3 cellular contexts compared by ENCODE assay signal in the genomic region with DNA sequence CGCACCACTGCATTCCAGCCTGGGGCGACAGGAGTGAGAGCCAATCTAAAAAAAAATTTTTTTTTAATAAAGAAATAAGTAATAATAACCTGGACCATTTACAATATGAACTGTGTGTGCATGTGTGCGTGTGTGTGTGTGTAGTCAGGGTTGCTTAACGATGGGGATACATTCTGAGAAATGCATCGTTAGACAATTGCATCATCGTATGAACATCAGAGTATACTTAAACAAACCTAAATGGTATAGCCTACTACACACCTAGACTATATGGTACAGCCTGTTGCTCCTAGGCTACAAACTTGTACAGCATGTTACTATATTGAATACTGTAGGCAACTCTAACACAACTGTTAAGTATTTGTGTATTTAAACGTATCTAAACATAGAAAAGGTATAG.
TF ChIP-seq lines count a peak whose summit lies in the region.

No MANE protein-coding gene starts in this region.

TF ChIP-seq in HepG2, 621 proteins besides CTCF, POLR2A, EP300 and RAD21:
- TF ChIP-seq ATF7 (IDR thresholded peaks at IDR 0.05) (0 out of 2 replicates have a peak, but pooled peaks have one; percentile 19), ATF7 (CRISPR knock-in tag; IDR thresholded peaks at IDR 0.05) (no peak), ETV6 (CRISPR knock-in tag; conservative IDR thresholded peaks at IDR 0.05) (no peak)
TF ChIP-seq in HepG2: peak in this region for 1.

TF ChIP-seq in IMR-90, 13 proteins besides CTCF, POLR2A, EP300 and RAD21:
- TF ChIP-seq CEBPB (IDR thresholded peaks at IDR 0.05; ENCODE audit: low read depth, low read length), result 0 out of 2 replicates have a peak, but pooled peaks have one; percentile 9
- TF ChIP-seq, protein P1, sequence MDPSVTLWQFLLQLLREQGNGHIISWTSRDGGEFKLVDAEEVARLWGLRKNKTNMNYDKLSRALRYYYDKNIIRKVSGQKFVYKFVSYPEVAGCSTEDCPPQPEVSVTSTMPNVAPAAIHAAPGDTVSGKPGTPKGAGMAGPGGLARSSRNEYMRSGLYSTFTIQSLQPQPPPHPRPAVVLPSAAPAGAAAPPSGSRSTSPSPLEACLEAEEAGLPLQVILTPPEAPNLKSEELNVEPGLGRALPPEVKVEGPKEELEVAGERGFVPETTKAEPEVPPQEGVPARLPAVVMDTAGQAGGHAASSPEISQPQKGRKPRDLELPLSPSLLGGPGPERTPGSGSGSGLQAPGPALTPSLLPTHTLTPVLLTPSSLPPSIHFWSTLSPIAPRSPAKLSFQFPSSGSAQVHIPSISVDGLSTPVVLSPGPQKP (IDR thresholded peaks at IDR 0.05; ENCODE audit: borderline replicate concordance, low read depth, low read length), result no peak

TF ChIP-seq in K562, 482 proteins besides CTCF, POLR2A, EP300 and RAD21:
- TF ChIP-seq ZNF212 (CRISPR knock-in tag; IDR thresholded peaks at IDR 0.05) (no peak), CEBPB (tag; IDR thresholded peaks at IDR 0.05) (0 out of 2 replicates have a peak, but pooled peaks have one; percentile 8)
- TF ChIP-seq, protein P2, sequence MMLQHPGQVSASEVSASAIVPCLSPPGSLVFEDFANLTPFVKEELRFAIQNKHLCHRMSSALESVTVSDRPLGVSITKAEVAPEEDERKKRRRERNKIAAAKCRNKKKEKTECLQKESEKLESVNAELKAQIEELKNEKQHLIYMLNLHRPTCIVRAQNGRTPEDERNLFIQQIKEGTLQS (IDR thresholded peaks at IDR 0.05), result peak; percentile 55; the same call in 1 of the 2 replicates
- TF ChIP-seq, protein P2 (CRISPR knock-in tag; conservative IDR thresholded peaks at IDR 0.05), result no peak
